In the genomic region with DNA sequence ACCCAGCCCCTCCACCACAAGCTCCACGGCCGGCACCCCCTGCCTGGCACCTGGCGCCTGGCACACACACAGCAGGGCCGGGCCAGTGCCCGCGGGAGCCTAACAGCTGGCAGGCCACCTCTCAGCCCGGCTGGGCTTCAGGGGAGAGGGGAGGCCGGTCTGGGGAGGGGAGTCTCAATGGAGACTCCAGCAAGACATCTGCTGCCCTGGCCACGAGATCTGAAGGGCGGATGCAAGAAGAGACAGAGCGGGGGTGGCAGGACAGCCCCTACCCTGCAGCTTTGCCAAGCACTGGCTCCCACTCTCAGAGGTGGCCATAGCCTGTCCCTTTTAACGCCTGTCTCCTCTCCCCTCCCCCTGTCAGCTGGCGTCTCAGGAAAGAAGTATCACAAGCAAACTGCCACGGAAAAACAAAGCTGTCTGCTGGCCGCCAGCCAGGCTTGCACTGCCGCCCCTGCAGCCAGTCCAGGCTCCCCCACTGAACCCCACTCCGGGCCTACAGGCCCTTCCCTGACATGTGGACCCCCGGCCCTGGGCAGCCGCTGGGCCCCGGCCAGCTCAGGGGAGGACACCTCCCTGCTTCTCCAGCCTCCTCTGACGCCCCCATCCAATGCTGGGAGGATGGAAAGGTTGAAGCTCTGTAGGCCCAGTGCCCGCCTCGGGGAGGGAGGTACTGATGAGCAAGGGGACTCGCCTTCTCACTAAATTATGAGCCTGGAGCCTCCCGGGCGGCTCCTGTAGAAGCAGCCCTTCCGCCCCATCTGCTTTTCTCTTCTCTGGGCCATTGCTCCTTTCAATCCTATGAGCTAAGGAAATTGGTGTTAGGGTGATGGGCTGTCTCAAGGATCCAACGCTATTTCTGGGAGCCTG, we compare ENCODE assay signal across 10 cellular contexts.
DNase-seq lines count a peak whose midpoint lies in the region; ATAC-seq and TF ChIP-seq lines count a peak whose summit lies in the region.
"Had no signal": no experiment of that assay in that cellular context is flagged by ENCODE, and none has a peak within 500 bp of the region (broad histone marks: within the 10 kb centered on the region; RNA-seq: fewer than 3 reads in every experiment).

No MANE protein-coding gene starts in this region.

- ATAC-seq in gastroesophageal sphincter (no peak), GM21447 (IDR thresholded peaks at IDR 0.05; ENCODE audit: unreplicated experiment) (no peak)
- ATAC-seq: activated CD8-positive, alpha-beta T cell treated with anti-CD3 and anti-CD28 coated beads, Interleukin-2, amount 10 ng/mL, durations not matched to agents 7 days and 5 days had no signal

- H3K27ac ChIP-seq in gastroesophageal sphincter, result peak overlapping the region in 3 of 4 donors; percentile 31 to 70 (median 62)

- H3K27me3 ChIP-seq in gastroesophageal sphincter (no peaks in the 10 kb centered on the region), MG63 (no peaks in the 10 kb centered on the region)

- no peak for TF ChIP-seq POLR2A in gastroesophageal sphincter (IDR thresholded peaks at IDR 0.05)

- H3K4me3 ChIP-seq in gastroesophageal sphincter, result no peak overlapping the region
- H3K4me3 ChIP-seq in MG63, result no peak overlapping the region

- H3K9me3 ChIP-seq in gastroesophageal sphincter (no peaks in the 10 kb centered on the region), MG63 (no peaks in the 10 kb centered on the region)

- TF ChIP-seq CTCF in gastroesophageal sphincter (IDR thresholded peaks at IDR 0.05), result no peak

- H3K36me3 ChIP-seq in gastroesophageal sphincter (no peaks in the 10 kb centered on the region), MG63 (no peaks in the 10 kb centered on the region)

- intact Hi-C loops in posterior vena cava (cut with DNase I), result loop anchor here (5.0 to 10.0 kb wide), 2 partner anchors 45 to 48 kb away; no protein-coding TSS in a partner anchor

- H3K4me1 ChIP-seq in gastroesophageal sphincter, result peaks cover 3 to 33% (median 18%) of the 10 kb centered on the region in 3 donors

- peak; percentile 60 for DNase-seq in DMS79 (lab: John Stamatoyannopoulos, UW)
- DNase-seq in NCI-H774 (lab: John Stamatoyannopoulos, UW), result peak; percentile 48
- peak; percentile 89 for DNase-seq in posterior vena cava (ENCODE audit: low spot score)
- DNase-seq in CD1c-positive myeloid dendritic cell (ENCODE audit: extremely low spot score), result no peak
- DNase-seq in MG63, result no peak
- no peak for DNase-seq in effector CD4-positive, alpha-beta T cell
- DNase-seq: activated CD8-positive, alpha-beta T cell treated with anti-CD3 and anti-CD28 coated beads, Interleukin-2, amount 10 ng/mL, durations not matched to agents 7 days and 5 days; GOT3 had no signal

- 0 to 60% methylated on average over 2 to 5 of the region's 28 CpGs for WGBS in gastroesophageal sphincter (ENCODE audit: low coverage in 1 of 2), 2 donors

- TF ChIP-seq EP300 in gastroesophageal sphincter (IDR thresholded peaks at IDR 0.05), result no peak

Comparison
In these comparisons a context has a peak if more than half of its experiments do, and no peak if none do; other contexts are left out.
1. DNase-seq: peak in DMS79 (single experiment), NCI-H774 (single experiment) and posterior vena cava (single experiment); none in CD1c-positive myeloid dendritic cell (single experiment), MG63 (single experiment) and effector CD4-positive, alpha-beta T cell (single experiment).